In genomic region chr6:14009416-14009815, GRCh38 we compare ENCODE assay signal across 17 cellular contexts.
"Had no signal": no experiment of that assay in that cellular context is flagged by ENCODE, and none has a peak within 500 bp of the region (broad histone marks: within the 10 kb centered on the region; RNA-seq: fewer than 3 reads in every experiment).

No MANE protein-coding gene starts in this region.

- H3K4me3 ChIP-seq: hepatocyte, mucosa of descending colon, ovary had no signal

- FAIRE-seq: colon, endothelial cell of umbilical vein, small intestine had no signal

- H3K9me3 ChIP-seq: mucosa of descending colon had no signal

- H3K4me3 Mint-ChIP-seq: dendritic cell treated with granulocyte-macrophage colony-stimulating factor and Interleukin-4, amounts not matched to agents 40 ng/mL and 50 ng/mL, for 4 days; naive thymus-derived CD8-positive, alpha-beta T cell had no signal

- ATAC-seq: foreskin keratinocyte; left lobe of liver; mucosa of descending colon; naive thymus-derived CD8-positive, alpha-beta T cell; right cardiac atrium had no signal

- H3K4me1 Mint-ChIP-seq: naive thymus-derived CD8-positive, alpha-beta T cell had no signal

- H3K27ac ChIP-seq: foreskin keratinocyte, hepatocyte, ovary had no signal

- H3K36me3 ChIP-seq: ovary had no signal

- H3K4me2 ChIP-seq: hepatocyte had no signal

- H3K9me3 Mint-ChIP-seq: dendritic cell treated with granulocyte-macrophage colony-stimulating factor and Interleukin-4, amounts not matched to agents 40 ng/mL and 50 ng/mL, for 4 days had no signal

- H2AFZ ChIP-seq: hepatocyte had no signal

- H3K27me3 ChIP-seq: foreskin keratinocyte, hepatocyte, ovary had no signal

- H3K27ac Mint-ChIP-seq: dendritic cell treated with granulocyte-macrophage colony-stimulating factor and Interleukin-4, amounts not matched to agents 40 ng/mL and 50 ng/mL, for 4 days; naive thymus-derived CD8-positive, alpha-beta T cell had no signal

- H3K4me1 ChIP-seq: foreskin keratinocyte had no signal

- H3K79me2 ChIP-seq: hepatocyte had no signal

- DNase-seq: erythroblast; foreskin keratinocyte; islet precursor cell; mammary epithelial cell; mucosa of descending colon; naive thymus-derived CD8-positive, alpha-beta T cell; ovary; right cardiac atrium; small intestine; stimulated activated CD4-positive, alpha-beta T cell treated with anti-CD3 and anti-CD28 coated beads, Interleukin-12 subunit alpha, Interleukin-12 subunit beta, amount 100 ng/mL, for 4 hours; stimulated activated naive CD4-positive, alpha-beta T cell treated with Interleukin-2 at 50 U/mL for 16 hours; trophoblast cell had no signal
